1 cellular context compared by ENCODE assay signal in genomic region chr7:105911961-105912575, GRCh38.
TF ChIP-seq lines count a peak whose summit lies in the region.

No MANE protein-coding gene starts in this region.

TF ChIP-seq in IMR-90, 13 proteins besides CTCF, POLR2A, EP300 and RAD21 (continued from another document):
- TF ChIP-seq ELK1 (IDR thresholded peaks at IDR 0.05; ENCODE audit: borderline replicate concordance, low read depth, low read length) (no peak), CEBPB (IDR thresholded peaks at IDR 0.05; ENCODE audit: low read depth, low read length) (no peak)
